In genomic region chr1:168256164-168256563, GRCh38 we compare ENCODE assay signal across 3 cellular contexts.
TF ChIP-seq lines count a peak whose summit lies in the region.

No MANE protein-coding gene starts in this region.

TF ChIP-seq in HepG2, 621 proteins besides CTCF, POLR2A, EP300 and RAD21:
- TF ChIP-seq ZNF280D (CRISPR knock-in tag; IDR thresholded peaks at IDR 0.05), result peak; percentile 59; the same call in 1 of the 2 replicates
- no peak for TF ChIP-seq FOXC1 (CRISPR knock-in tag; IDR thresholded peaks at IDR 0.05; ENCODE audit: borderline replicate concordance)
- peak; percentile 28; the same call in 1 of the 2 replicates for TF ChIP-seq CHD4 (IDR thresholded peaks at IDR 0.05; ENCODE audit: borderline replicate concordance, low read length)

TF ChIP-seq in HEK293, 187 proteins besides CTCF, POLR2A, EP300 and RAD21:
- TF ChIP-seq ZNF677 (tag by site-specific recombination; IDR thresholded peaks at IDR 0.05) (no peak), SETDB1 (IDR thresholded peaks at IDR 0.05; ENCODE audit: insufficient read length, low read length) (peak; percentile 68)

TF ChIP-seq in K562, 482 proteins besides CTCF, POLR2A, EP300 and RAD21 (continues in another document):
- TF ChIP-seq DEAF1 (CRISPR knock-in tag; IDR thresholded peaks at IDR 0.05) (no peak), ZNF668 (CRISPR knock-in tag; IDR thresholded peaks at IDR 0.05) (no peak), ZNF639 (CRISPR knock-in tag; conservative IDR thresholded peaks at IDR 0.05 in 1 of 2, IDR thresholded peaks at IDR 0.05 in 1 of 2) (no peak), MECOM (CRISPR knock-in tag; IDR thresholded peaks at IDR 0.05) (no peak), HDAC2 (IDR thresholded peaks at IDR 0.05) (no peak), HMGXB4 (CRISPR knock-in tag; IDR thresholded peaks at IDR 0.05) (no peak), PPARD (CRISPR knock-in tag; IDR thresholded peaks at IDR 0.05) (no peak), ZNF274 (IDR thresholded peaks at IDR 0.05; ENCODE audit: borderline replicate concordance, low read depth, low read length) (no peak), GABPA (tag; conservative IDR thresholded peaks at IDR 0.05; ENCODE audit: low read depth) (no peak), CBX3 (IDR thresholded peaks at IDR 0.05; ENCODE audit: borderline replicate concordance in 1 of 2, low read length in 2 of 2) (peak in 1 of 2 experiments; percentile 66; a peak in 1 of 3 replicates), PRDM10 (IDR thresholded peaks at IDR 0.05; ENCODE audit: partially characterized antibody) (no peak), SMAD1 (IDR thresholded peaks at IDR 0.05; ENCODE audit: low read depth, low read length, partially characterized antibody) (no peak), ZNF584 (CRISPR knock-in tag; IDR thresholded peaks at IDR 0.05; ENCODE audit: low read depth) (no peak), RBM25 (IDR thresholded peaks at IDR 0.05; ENCODE audit: low read depth, low read length, severe bottlenecking) (peak; percentile 61), CGGBP1 (CRISPR knock-in tag; IDR thresholded peaks at IDR 0.05) (no peak), CTCFL (IDR thresholded peaks at IDR 0.05; ENCODE audit: borderline replicate concordance, insufficient read depth, low read depth, low read length, poor library complexity, severe bottlenecking) (no peak), POU5F1 (IDR thresholded peaks at IDR 0.05; ENCODE audit: borderline replicate concordance, low read depth, low read length, partially characterized antibody) (no peak), ZMIZ1 (IDR thresholded peaks at IDR 0.05; ENCODE audit: low read depth in 2 of 2, low read length in 2 of 2) (no peak), KDM1A (IDR thresholded peaks at IDR 0.05) (0 out of 4 replicates have a peak, but pooled peaks of 1 of the 2 experiments have one; percentile 20), FOXO4 (CRISPR knock-in tag; IDR thresholded peaks at IDR 0.05) (no peak), ZNF280A (IDR thresholded peaks at IDR 0.05; ENCODE audit: low read depth, partially characterized antibody) (peak; percentile 43), SREBF1 (IDR thresholded peaks at IDR 0.05; ENCODE audit: borderline replicate concordance, low read depth, low read length) (no peak), E4F1 (CRISPR knock-in tag; IDR thresholded peaks at IDR 0.05; ENCODE audit: borderline replicate concordance) (no peak), U2AF2 (optimal IDR thresholded peaks at IDR 0.05; ENCODE audit: low read depth, low read length) (no peak)
